11 cellular contexts compared by ENCODE assay signal in genomic region chr3:129482721-129483120, GRCh38. TPM values are rescaled to one million over a fixed set of nuclear protein-coding genes. Genes with fewer than 3 reads are reported as not detected.
DNase-seq lines count a peak whose midpoint lies in the region; ATAC-seq and TF ChIP-seq lines count a peak whose summit lies in the region.
"Had no signal": no experiment of that assay in that cellular context is flagged by ENCODE, and none has a peak within 500 bp of the region (broad histone marks: within the 10 kb centered on the region; RNA-seq: fewer than 3 reads in every experiment).

No MANE protein-coding gene starts in this region.

- intact Hi-C loops in IMR-90 (cut with micrococcal nuclease): no loop called here
- intact Hi-C loops in MCF 10A (cut with micrococcal nuclease): no loop called here

- no peaks in the 10 kb centered on the region for H3K79me1 ChIP-seq in IMR-90 (ENCODE audit: low read depth in 1 of 2, low read length in 2 of 2)

- H3K27ac Mint-ChIP-seq in MCF 10A (ENCODE audit: low read depth, unreplicated experiment) (peak overlapping the region; percentile 74), neural crest cell (ENCODE audit: unreplicated experiment) (no peak overlapping the region)

- DNase-seq in IMR-90: no peak
- no peak for DNase-seq in MCF 10A (ENCODE audit: unreplicated experiment)
- DNase-seq in neural crest cell (ENCODE audit: low read depth, low spot score): no peak
- no peak for DNase-seq in stimulated activated naive CD8-positive, alpha-beta T cell treated with anti-CD3 and anti-CD28 coated beads, Interleukin-15, Interleukin-2, amounts not matched to agents 100 U/mL and 50 U/mL, for 24 hours
- DNase-seq in ecto neural progenitor cell (ENCODE audit: low spot score): no peak
- no peak for DNase-seq in NCI-H510A treated with DMSO at 0.1 percent for 48 hours (lab: John Stamatoyannopoulos, UW)
- DNase-seq: midbrain, NCI-H1092 had no signal

- no peaks in the 10 kb centered on the region for H3K27me3 ChIP-seq in DOHH2 (ENCODE audit: control insufficient read depth, low read length)
- H3K27me3 ChIP-seq in IMR-90 (ENCODE audit: control insufficient read depth, insufficient read depth, low read length): no peaks in the 10 kb centered on the region

- no peaks in the 10 kb centered on the region for H3F3A ChIP-seq in DOHH2 (ENCODE audit: control insufficient read depth, insufficient read depth)

- H3K4me1 Mint-ChIP-seq in MCF 10A (ENCODE audit: insufficient read depth, unreplicated experiment) (peaks cover 55% of the 10 kb centered on the region), neural crest cell (peaks cover 16% of the 10 kb centered on the region)

- no peak overlapping the region for H4K91ac ChIP-seq in IMR-90 (ENCODE audit: insufficient read depth, low read depth, low read length)

- no peaks in the 10 kb centered on the region for H3K4me1 ChIP-seq in DOHH2 (ENCODE audit: control insufficient read depth, low read length)
- peaks cover 22% of the 10 kb centered on the region for H3K4me1 ChIP-seq in IMR-90 (ENCODE audit: control insufficient read depth, insufficient read depth, low read length)

- peaks cover 14% of the 10 kb centered on the region for H3K36me3 ChIP-seq in DOHH2 (ENCODE audit: control insufficient read depth, low read length)
- peaks cover 13% of the 10 kb centered on the region; the same call in 1 of the 2 replicates for H3K36me3 ChIP-seq in IMR-90 (ENCODE audit: control insufficient read depth, insufficient read depth, low read length)

- no peaks in the 10 kb centered on the region for H4K20me1 ChIP-seq in DOHH2 (ENCODE audit: control insufficient read depth, insufficient read depth, low read depth, low read length)
- peaks cover 9% of the 10 kb centered on the region for H4K20me1 ChIP-seq in IMR-90 (ENCODE audit: insufficient read depth, low read length)

- no peak overlapping the region for H2BK5ac ChIP-seq in IMR-90 (ENCODE audit: low read depth, low read length, poor library complexity, severe bottlenecking)

- H3K4me3 ChIP-seq in DOHH2 (ENCODE audit: low read length): no peak overlapping the region
- no peak overlapping the region for H3K4me3 ChIP-seq in IMR-90 (ENCODE audit: insufficient read depth, low read depth, low read length)

- no peak for ATAC-seq in IMR-90 (ENCODE audit: low read depth)
- ATAC-seq in stimulated activated naive CD8-positive, alpha-beta T cell treated with anti-CD3 and anti-CD28 coated beads, Interleukin-15, Interleukin-2, amounts not matched to agents 100 U/mL and 50 U/mL, for 24 hours: no peak

- H3K9me2 ChIP-seq in DOHH2 (replicated peaks; ENCODE audit: control insufficient read depth, low read length): no peaks in the 10 kb centered on the region

- WGBS in IMR-90 (ENCODE audit: extremely low coverage in 2 of 2, insufficient read length in 1 of 2), 2 experiments: no CpG with 5 or more reads among the region's 1 CpG

- no peak overlapping the region for H3K4ac ChIP-seq in IMR-90 (ENCODE audit: low read depth, low read length)

- H3K23ac ChIP-seq in IMR-90 (ENCODE audit: low read depth, low read length): no peak overlapping the region

- no peak overlapping the region for H3K9ac ChIP-seq in IMR-90 (ENCODE audit: low read depth, low read length)

- H3K18ac ChIP-seq in IMR-90 (ENCODE audit: low read depth, low read length): no peak overlapping the region

- no peak overlapping the region for H2AK9ac ChIP-seq in IMR-90 (replicated peaks; ENCODE audit: low read depth, low read length, poor library complexity)

- H3K27ac ChIP-seq in DOHH2 (ENCODE audit: low read depth, low read length): no peak overlapping the region
- no peak overlapping the region for H3K27ac ChIP-seq in IMR-90 (ENCODE audit: insufficient read depth, low read length)

- H3K14ac ChIP-seq in IMR-90 (replicated peaks; ENCODE audit: low read depth, low read length): no peak overlapping the region

- no peaks in the 10 kb centered on the region for H3K9me3 ChIP-seq in DOHH2 (ENCODE audit: control insufficient read depth, insufficient read depth, low read length)
- no peaks in the 10 kb centered on the region for H3K9me3 ChIP-seq in IMR-90 (ENCODE audit: control insufficient read depth, insufficient read depth, low read length)

- H2AK5ac ChIP-seq in IMR-90 (ENCODE audit: low read depth, low read length): no peak overlapping the region

- TF ChIP-seq RAD21 in IMR-90 (IDR thresholded peaks at IDR 0.05; ENCODE audit: low read length): no peak

- no peak overlapping the region for H2AFZ ChIP-seq in IMR-90 (replicated peaks; ENCODE audit: low read length, poor library complexity)

- no peak for TF ChIP-seq POLR2A in IMR-90 (IDR thresholded peaks at IDR 0.05; ENCODE audit: low read depth, low read length)

- H4K8ac ChIP-seq in IMR-90 (ENCODE audit: low read depth in 2 of 2, low read length in 2 of 2): no peak overlapping the region

- peaks cover 20% of the 10 kb centered on the region for H3K9me1 ChIP-seq in IMR-90 (ENCODE audit: insufficient read depth, low read length)

- H3K56ac ChIP-seq in IMR-90 (ENCODE audit: extremely low read depth, insufficient read depth, low read length): no peak overlapping the region

- in situ Hi-C loops in IMR-90 (cut with MboI; ENCODE audit: low sequenced_read_pairs): loop anchor here (5.0 kb wide), 1 partner anchor 95 kb away; no protein-coding TSS in a partner anchor

- BruUV-seq in IMR-90 (replicated peaks; lab: Mats Ljungman, UMichigan) (no TSS peak), MCF 10A (replicated peaks; lab: Mats Ljungman, UMichigan) (no TSS peak)

- H4K5ac ChIP-seq in IMR-90 (ENCODE audit: low read depth, low read length): no peak overlapping the region

- H3K4me3 Mint-ChIP-seq in MCF 10A (ENCODE audit: unreplicated experiment) (no peak overlapping the region), neural crest cell (no peak overlapping the region)

- H3K27me3 Mint-ChIP-seq in MCF 10A (ENCODE audit: insufficient read depth, unreplicated experiment) (no peaks in the 10 kb centered on the region), neural crest cell (ENCODE audit: low read depth) (no peaks in the 10 kb centered on the region)

- no peak overlapping the region for H3K4me2 ChIP-seq in DOHH2 (ENCODE audit: low read length)
- H3K4me2 ChIP-seq in IMR-90 (ENCODE audit: low read depth, low read length): no peak overlapping the region

- POLR2A ChIA-PET in IMR-90 (lab: Charles Lee; ENCODE audit: unreplicated experiment) (no interaction called here), MCF 10A (lab: Yijun Ruan, JAX) (interaction anchor here (3.5 to 4.8 kb wide), 2 partner anchors 21 to 41 kb away, joined by 12 to 25 read pairs; partner anchors contain the start of genes IFT122 and MBD4)

- no peak overlapping the region for H2BK120ac ChIP-seq in IMR-90 (ENCODE audit: low read depth, low read length)

- peaks cover 28% of the 10 kb centered on the region for H3K36me3 Mint-ChIP-seq in MCF 10A (ENCODE audit: insufficient read depth, unreplicated experiment)
- H3K36me3 Mint-ChIP-seq in neural crest cell (ENCODE audit: low read depth): no peaks in the 10 kb centered on the region

- TF ChIP-seq CTCF in DOHH2 (IDR thresholded peaks at IDR 0.05; ENCODE audit: low read depth, low read length, poor library complexity, severe bottlenecking) (peak; percentile 62), IMR-90 (conservative IDR thresholded peaks at IDR 0.05; ENCODE audit: low read depth, low read length) (peak; percentile 19; the same call in 1 of the 2 replicates), MCF 10A (IDR thresholded peaks at IDR 0.05; ENCODE audit: unreplicated experiment) (no peak), neural crest cell (conservative IDR thresholded peaks at IDR 0.05) (peak; percentile 35)

- no peaks in the 10 kb centered on the region for H3K79me2 ChIP-seq in DOHH2 (ENCODE audit: control insufficient read depth, low read length)

- CTCF ChIA-PET in IMR-90 (lab: Yijun Ruan, JAX) (no interaction called here), MCF 10A (lab: Yijun Ruan, JAX) (interaction anchor here (0.6 to 1.3 kb wide), 4 partner anchors 18 to 347 kb away, joined by 3 to 5 read pairs (median 3); no protein-coding TSS in a partner anchor)

- dilution Hi-C loops in IMR-90 (cut with HindIII; ENCODE audit: low sequenced_read_pairs, unreplicated experiment): no loop called here

- H2BK15ac ChIP-seq in IMR-90 (ENCODE audit: low read depth, low read length): no peak overlapping the region

- no peak overlapping the region for H2BK20ac ChIP-seq in IMR-90 (ENCODE audit: low read depth, low read length)

- H3K9me3 Mint-ChIP-seq in MCF 10A (ENCODE audit: unreplicated experiment) (no peaks in the 10 kb centered on the region), neural crest cell (no peaks in the 10 kb centered on the region)

RNA-seq across cellular contexts. Expression of gene IFT122, which starts 42.7 kb away (rescaled TPM):
- 27.2 and 28.0 TPM in 2 replicates for total RNA-seq in IMR-90 (2012; rRNA removed)
- polyA plus RNA-seq in IMR-90 (2012; rRNA removed): 16.8 and 17.1 TPM in 2 replicates
- 12.3 and 16.3 TPM in 2 replicates for polyA plus RNA-seq in IMR-90 (2012; cell fraction: cytosol; rRNA removed)
- 63.8 and 113 TPM in 2 replicates for polyA plus RNA-seq in IMR-90 (2012; cell fraction: nucleus; rRNA removed; ENCODE audit: low replicate concordance)
- 18.7 and 21.0 TPM in 2 replicates for total RNA-seq in MCF 10A (2022)
- total RNA-seq in neural crest cell: 44.9 and 49.3 TPM in 2 replicates

RNA-seq across cellular contexts. Expression of gene MBD4, which starts 43.0 kb away (rescaled TPM):
- 13.8 and 22.2 TPM in 2 replicates for total RNA-seq in IMR-90 (2012; rRNA removed)
- polyA plus RNA-seq in IMR-90 (2012; rRNA removed): 14.9 and 15.0 TPM in 2 replicates
- polyA plus RNA-seq in IMR-90 (2012; cell fraction: cytosol; rRNA removed): 6.9 and 10.6 TPM in 2 replicates
- 30.3 and 65.5 TPM in 2 replicates for polyA plus RNA-seq in IMR-90 (2012; cell fraction: nucleus; rRNA removed; ENCODE audit: low replicate concordance)
- total RNA-seq in MCF 10A (2022): 30.6 and 35.8 TPM in 2 replicates
- 37.8 and 39.5 TPM in 2 replicates for total RNA-seq in neural crest cell

RNA-seq across cellular contexts. Expression of gene RHO, which starts 45.7 kb away (rescaled TPM):
- total RNA-seq in IMR-90 (2012; rRNA removed): not detected in 2 replicates
- polyA plus RNA-seq in IMR-90 (2012; rRNA removed): not detected in 2 replicates
- not detected in 2 replicates for polyA plus RNA-seq in IMR-90 (2012; cell fraction: cytosol; rRNA removed)
- polyA plus RNA-seq in IMR-90 (2012; cell fraction: nucleus; rRNA removed; ENCODE audit: low replicate concordance): 0.03 TPM in 1 of 2 replicates, not detected in the other
- not detected in 2 replicates for total RNA-seq in MCF 10A (2022)
- total RNA-seq in neural crest cell: not detected in 2 replicates
- total RNA-seq: G401, glomerular endothelial cell had no signal

RNA-seq across cellular contexts. Expression of gene EFCAB12, which starts 54.3 kb away (rescaled TPM):
- total RNA-seq in IMR-90 (2012; rRNA removed) (under 0.01 TPM in 2 replicates), MCF 10A (2022) (0.22 TPM in 1 of 2 replicates, not detected in the other), neural crest cell (3.1 and 4.0 TPM in 2 replicates)
- 0.09 and 0.17 TPM in 2 replicates for polyA plus RNA-seq in IMR-90 (2012; rRNA removed)
- 0.02 and 0.04 TPM in 2 replicates for polyA plus RNA-seq in IMR-90 (2012; cell fraction: cytosol; rRNA removed)
- 0.41 and 0.62 TPM in 2 replicates for polyA plus RNA-seq in IMR-90 (2012; cell fraction: nucleus; rRNA removed; ENCODE audit: low replicate concordance)
- total RNA-seq: G401 had no signal
